In genomic region chr2:117832905-117833613, GRCh38 we compare ENCODE assay signal across 13 cellular contexts. TPM values are rescaled to one million over a fixed set of nuclear protein-coding genes. Genes with fewer than 3 reads are reported as not detected.
DNase-seq lines count a peak whose midpoint lies in the region; ATAC-seq, FAIRE-seq and TF ChIP-seq lines count a peak whose summit lies in the region.
"Had no signal": no experiment of that assay in that cellular context is flagged by ENCODE, and none has a peak within 500 bp of the region (broad histone marks: within the 10 kb centered on the region; RNA-seq: fewer than 3 reads in every experiment).

No MANE protein-coding gene starts in this region.

- H3K9me3 Mint-ChIP-seq in activated naive CD8-positive, alpha-beta T cell treated with anti-CD3 and anti-CD28 coated beads, Interleukin-2, amount 10 ng/mL, durations not matched to agents 7 days and 5 days: no peaks in the 10 kb centered on the region
- H3K9me3 Mint-ChIP-seq: stimulated activated memory B cell treated with anti-CD40 and anti-IgM and Interleukin-4, amounts not matched to agents 10 μg/mL and 1 μg/mL and 100 μg/mL, for 72 hours; T-cell had no signal

- no peak for TF ChIP-seq POLR2A in H54 (IDR thresholded peaks at IDR 0.05; ENCODE audit: low read depth, low read length)

- peak; percentile 65 for DNase-seq in AG08396 (ENCODE audit: low spot score)
- peak; percentile 18 for DNase-seq in H54 (ENCODE audit: insufficient read length, low spot score)
- peak; percentile 33 for DNase-seq in activated naive CD8-positive, alpha-beta T cell treated with anti-CD3 and anti-CD28 coated beads, Interleukin-2, amount 10 ng/mL, durations not matched to agents 7 days and 5 days
- peak; percentile 28 for DNase-seq in hepatic stellate cell (ENCODE audit: low spot score)
- no peak for DNase-seq in sciatic nerve (ENCODE audit: low spot score)
- no peak for DNase-seq in activated CD4-positive, CD25-positive, alpha-beta regulatory T cell (lab: John Stamatoyannopoulos, UW)
- DNase-seq: Calu3, esophagus squamous epithelium, spleen had no signal

- no peak overlapping the region for H3K4me3 Mint-ChIP-seq in activated naive CD8-positive, alpha-beta T cell treated with anti-CD3 and anti-CD28 coated beads, Interleukin-2, amount 10 ng/mL, durations not matched to agents 7 days and 5 days
- H3K4me3 Mint-ChIP-seq: stimulated activated memory B cell treated with anti-CD40 and anti-IgM and Interleukin-4, amounts not matched to agents 10 μg/mL and 1 μg/mL and 100 μg/mL, for 72 hours; T-cell had no signal

- FAIRE-seq in H54 (lab: Jason Lieb, UNC): no peak

- ATAC-seq in activated naive CD8-positive, alpha-beta T cell treated with anti-CD3 and anti-CD28 coated beads, Interleukin-2, amount 10 ng/mL, durations not matched to agents 7 days and 5 days (ENCODE audit: low read depth): peak; percentile 48
- ATAC-seq in HG03460 (IDR thresholded peaks at IDR 0.05; ENCODE audit: unreplicated experiment) (no peak), sciatic nerve (no peak), HG02571 (IDR thresholded peaks at IDR 0.05; ENCODE audit: unreplicated experiment) (no peak)
- ATAC-seq: stimulated activated memory B cell treated with anti-CD40 and anti-IgM and Interleukin-4, amounts not matched to agents 10 μg/mL and 1 μg/mL and 100 μg/mL, for 72 hours; T-cell had no signal

- POLR2A ChIA-PET in activated naive CD8-positive, alpha-beta T cell treated with anti-CD3 and anti-CD28 coated beads, Interleukin-2, amount 10 ng/mL, durations not matched to agents 7 days and 5 days (lab: Charles Lee): no interaction called here

- intact Hi-C loops in sciatic nerve (cut with DNase I): loop anchor here (10.0 kb wide), 1 partner anchor 172 kb away; no protein-coding TSS in a partner anchor

- no peak overlapping the region for H3K27ac Mint-ChIP-seq in activated naive CD8-positive, alpha-beta T cell treated with anti-CD3 and anti-CD28 coated beads, Interleukin-2, amount 10 ng/mL, durations not matched to agents 7 days and 5 days
- H3K27ac Mint-ChIP-seq: stimulated activated memory B cell treated with anti-CD40 and anti-IgM and Interleukin-4, amounts not matched to agents 10 μg/mL and 1 μg/mL and 100 μg/mL, for 72 hours had no signal

- peaks cover 8% of the 10 kb centered on the region for H3K36me3 Mint-ChIP-seq in activated naive CD8-positive, alpha-beta T cell treated with anti-CD3 and anti-CD28 coated beads, Interleukin-2, amount 10 ng/mL, durations not matched to agents 7 days and 5 days

- H3K27me3 Mint-ChIP-seq in activated naive CD8-positive, alpha-beta T cell treated with anti-CD3 and anti-CD28 coated beads, Interleukin-2, amount 10 ng/mL, durations not matched to agents 7 days and 5 days: no peaks in the 10 kb centered on the region
- H3K27me3 Mint-ChIP-seq: stimulated activated memory B cell treated with anti-CD40 and anti-IgM and Interleukin-4, amounts not matched to agents 10 μg/mL and 1 μg/mL and 100 μg/mL, for 72 hours had no signal

- H3K4me1 Mint-ChIP-seq in activated naive CD8-positive, alpha-beta T cell treated with anti-CD3 and anti-CD28 coated beads, Interleukin-2, amount 10 ng/mL, durations not matched to agents 7 days and 5 days: peaks cover 4% of the 10 kb centered on the region

RNA-seq across cellular contexts. Expression of gene DDX18, which starts 18.6 kb away (rescaled TPM):
- 10 to 100 TPM; 75.1 to 79.1 TPM for total RNA-seq in activated naive CD8-positive, alpha-beta T cell treated with anti-CD3 and anti-CD28 coated beads, Interleukin-2, amount 10 ng/mL, durations not matched to agents 7 days and 5 days
- 46.1 TPM for total RNA-seq in sciatic nerve

Comparison
In these comparisons a context has a peak if more than half of its experiments do, and no peak if none do; other contexts are left out.
1. DNase-seq: peak in AG08396 (single experiment), H54 (single experiment), activated naive CD8-positive, alpha-beta T cell treated with anti-CD3 and anti-CD28 coated beads, Interleukin-2, amount 10 ng/mL, durations not matched to agents 7 days and 5 days (single experiment) and hepatic stellate cell (single experiment); none in sciatic nerve (single experiment) and activated CD4-positive, CD25-positive, alpha-beta regulatory T cell (0 of 4).